Comparison of ENCODE assay signal across 8 cellular contexts in the genomic region with DNA sequence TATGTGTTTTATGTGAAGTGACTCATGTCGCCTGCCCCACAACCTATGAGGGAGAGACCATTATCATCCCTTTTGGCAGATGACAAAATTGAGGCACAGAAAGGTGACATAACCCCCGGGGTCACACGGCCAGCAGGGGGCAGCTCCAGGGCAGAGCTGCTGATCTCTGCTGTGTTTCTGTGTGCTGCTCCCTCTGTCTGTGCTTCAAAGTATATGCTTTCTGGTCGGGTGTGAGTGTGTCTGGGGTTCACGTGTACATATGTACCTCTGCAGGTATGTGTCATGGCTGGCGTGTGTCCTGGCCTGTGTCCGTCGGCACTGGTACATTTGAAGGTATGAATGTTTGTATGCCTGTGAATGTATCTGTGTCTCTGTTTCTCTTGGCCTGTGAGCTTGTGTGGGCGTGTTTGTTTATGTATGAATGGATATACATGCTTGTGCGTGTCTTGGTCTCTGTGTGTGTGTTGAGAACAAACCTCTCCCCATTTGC. TPM values are rescaled to one million over a fixed set of nuclear protein-coding genes. Genes with fewer than 3 reads are reported as not detected.
DNase-seq lines count a peak whose midpoint lies in the region; ATAC-seq and TF ChIP-seq lines count a peak whose summit lies in the region.

No MANE protein-coding gene starts in this region.

- peak overlapping the region; percentile 10 for H3K27ac Mint-ChIP-seq in activated CD4-positive, alpha-beta T cell treated with anti-CD3 and anti-CD28 coated beads, Interleukin-2, amount 10 ng/mL, durations not matched to agents 7 days and 5 days
- H3K27ac Mint-ChIP-seq in natural killer cell treated with Interleukin-12 subunit alpha and Interleukin-12 subunit beta and Interleukin-15 and Interleukin-18, amount 100 ng/mL, for 72 hours: no peak overlapping the region

- peak in 1 of 2 donors; percentile 51 for DNase-seq in cardiac muscle cell (ENCODE audit: low read depth in 1 of 2, low spot score in 1 of 2)
- DNase-seq in Right ventricle myocardium inferior (ENCODE audit: missing footprints): no peak
- peak; percentile 30 for DNase-seq in NCI-H1694 (lab: John Stamatoyannopoulos, UW)
- peak; percentile 86 for DNase-seq in activated CD4-positive, alpha-beta T cell treated with anti-CD3 and anti-CD28 coated beads, Interleukin-2, amount 10 ng/mL, durations not matched to agents 7 days and 5 days
- DNase-seq in effector CD4-positive, alpha-beta T cell: peak; percentile 74
- peak; percentile 73 for DNase-seq in natural killer cell treated with Interleukin-12 subunit alpha and Interleukin-12 subunit beta and Interleukin-15 and Interleukin-18, amount 100 ng/mL, for 72 hours (ENCODE audit: low spot score)
- DNase-seq in thyroid gland: no peak
- no peak for DNase-seq in NCI-H2107 (lab: John Stamatoyannopoulos, UW)

- H3K4me1 ChIP-seq in cardiac muscle cell (ENCODE audit: low read depth): peaks cover 17% of the 10 kb centered on the region
- peaks cover 8 to 13% of the 10 kb centered on the region in 2 donors for H3K4me1 ChIP-seq in thyroid gland

- intact Hi-C loops in Right ventricle myocardium inferior (cut with DNase I): loop anchor here (5.0 kb wide), 1 partner anchor 168 kb away; no protein-coding TSS in a partner anchor
- intact Hi-C loops in thyroid gland (cut with DNase I): no loop called here

- H3K27me3 ChIP-seq in cardiac muscle cell (no peaks in the 10 kb centered on the region), thyroid gland (no peaks in the 10 kb centered on the region)

- 51 to 65% methylated on average over 10 of the region's 10 CpGs for WGBS in thyroid gland, 2 donors

- no peaks in the 10 kb centered on the region for H3K9me3 Mint-ChIP-seq in activated CD4-positive, alpha-beta T cell treated with anti-CD3 and anti-CD28 coated beads, Interleukin-2, amount 10 ng/mL, durations not matched to agents 7 days and 5 days
- no peaks in the 10 kb centered on the region for H3K9me3 Mint-ChIP-seq in natural killer cell treated with Interleukin-12 subunit alpha and Interleukin-12 subunit beta and Interleukin-15 and Interleukin-18, amount 100 ng/mL, for 72 hours

- H3K9me3 ChIP-seq in cardiac muscle cell (ENCODE audit: low read depth) (no peaks in the 10 kb centered on the region), thyroid gland (no peaks in the 10 kb centered on the region)

- H3K36me3 ChIP-seq in cardiac muscle cell (no peaks in the 10 kb centered on the region), thyroid gland (no peaks in the 10 kb centered on the region)

- no peaks in the 10 kb centered on the region for H3K27me3 Mint-ChIP-seq in activated CD4-positive, alpha-beta T cell treated with anti-CD3 and anti-CD28 coated beads, Interleukin-2, amount 10 ng/mL, durations not matched to agents 7 days and 5 days
- H3K27me3 Mint-ChIP-seq in natural killer cell treated with Interleukin-12 subunit alpha and Interleukin-12 subunit beta and Interleukin-15 and Interleukin-18, amount 100 ng/mL, for 72 hours: no peaks in the 10 kb centered on the region

- CTCF ChIA-PET in activated CD4-positive, alpha-beta T cell treated with anti-CD3 and anti-CD28 coated beads, Interleukin-2, amount 10 ng/mL, durations not matched to agents 7 days and 5 days (lab: Charles Lee): interaction anchor here (0.6 to 2.7 kb wide), 18 partner anchors 10 to 1049 kb away, joined by 3 to 13 read pairs (median 3); no protein-coding TSS in a partner anchor

- H3K4me3 ChIP-seq in cardiac muscle cell (no peak overlapping the region), thyroid gland (replicated peaks in 1 of 3) (no peak overlapping the region)

- TF ChIP-seq CTCF in cardiac muscle cell (IDR thresholded peaks at IDR 0.05; ENCODE audit: low read depth, low read length) (peak; percentile 75), thyroid gland (IDR thresholded peaks at IDR 0.05) (peak in 4 of 6 experiments; percentile 11 to 30 (median 22))

- no peak for TF ChIP-seq POLR2A in thyroid gland (IDR thresholded peaks at IDR 0.05)

- no peak overlapping the region for H3K4me3 Mint-ChIP-seq in activated CD4-positive, alpha-beta T cell treated with anti-CD3 and anti-CD28 coated beads, Interleukin-2, amount 10 ng/mL, durations not matched to agents 7 days and 5 days
- no peak overlapping the region for H3K4me3 Mint-ChIP-seq in natural killer cell treated with Interleukin-12 subunit alpha and Interleukin-12 subunit beta and Interleukin-15 and Interleukin-18, amount 100 ng/mL, for 72 hours

- H3K36me3 Mint-ChIP-seq in activated CD4-positive, alpha-beta T cell treated with anti-CD3 and anti-CD28 coated beads, Interleukin-2, amount 10 ng/mL, durations not matched to agents 7 days and 5 days (ENCODE audit: low read depth): peaks cover 10% of the 10 kb centered on the region
- no peaks in the 10 kb centered on the region for H3K36me3 Mint-ChIP-seq in natural killer cell treated with Interleukin-12 subunit alpha and Interleukin-12 subunit beta and Interleukin-15 and Interleukin-18, amount 100 ng/mL, for 72 hours

- H3K4me1 Mint-ChIP-seq in activated CD4-positive, alpha-beta T cell treated with anti-CD3 and anti-CD28 coated beads, Interleukin-2, amount 10 ng/mL, durations not matched to agents 7 days and 5 days: peaks cover 45% of the 10 kb centered on the region
- peaks cover 36 to 38% of the 10 kb centered on the region in 2 donors for H3K4me1 Mint-ChIP-seq in natural killer cell treated with Interleukin-12 subunit alpha and Interleukin-12 subunit beta and Interleukin-15 and Interleukin-18, amount 100 ng/mL, for 72 hours (ENCODE audit: low read depth in 2 of 2)

- H3K27ac ChIP-seq in cardiac muscle cell (no peak overlapping the region), thyroid gland (no peak overlapping the region)

- POLR2A ChIA-PET in activated CD4-positive, alpha-beta T cell treated with anti-CD3 and anti-CD28 coated beads, Interleukin-2, amount 10 ng/mL, durations not matched to agents 7 days and 5 days (lab: Charles Lee): no interaction called here

- no peak for ATAC-seq in Right ventricle myocardium inferior
- ATAC-seq in natural killer cell treated with Interleukin-12 subunit alpha and Interleukin-12 subunit beta and Interleukin-15 and Interleukin-18, amount 100 ng/mL, for 72 hours: no peak

RNA-seq across cellular contexts. Expression of a gene that starts 7.1 kb away (rescaled TPM):
- 20.4 and 24.4 TPM in 2 replicates for total RNA-seq in cardiac muscle cell
- polyA plus RNA-seq in cardiac muscle cell: 16.6 and 20.2 TPM in 2 replicates
- total RNA-seq in Right ventricle myocardium inferior: 67.7 TPM
- 10 to 100 TPM; 27.7 to 29.5 TPM for total RNA-seq in activated CD4-positive, alpha-beta T cell treated with anti-CD3 and anti-CD28 coated beads, Interleukin-2, amount 10 ng/mL, durations not matched to agents 7 days and 5 days
- total RNA-seq in natural killer cell treated with Interleukin-12 subunit alpha and Interleukin-12 subunit beta and Interleukin-15 and Interleukin-18, amount 100 ng/mL, for 72 hours: 10 to 100 TPM; 25.1 to 31.5 TPM
- 10 to 100 TPM in 1 of 4 donors, 1 to 10 TPM in 3; 4.0 to 10.0 (median 7.4) TPM for total RNA-seq in thyroid gland

RNA-seq across cellular contexts. Expression of a gene that starts 22.6 kb away (rescaled TPM):
- total RNA-seq in cardiac muscle cell: 0.25 TPM in 1 of 2 replicates, not detected in the other
- polyA plus RNA-seq in cardiac muscle cell: 0.59 and 1.1 TPM in 2 replicates
- total RNA-seq in Right ventricle myocardium inferior: not detected
- total RNA-seq in activated CD4-positive, alpha-beta T cell treated with anti-CD3 and anti-CD28 coated beads, Interleukin-2, amount 10 ng/mL, durations not matched to agents 7 days and 5 days: not detected
- total RNA-seq in natural killer cell treated with Interleukin-12 subunit alpha and Interleukin-12 subunit beta and Interleukin-15 and Interleukin-18, amount 100 ng/mL, for 72 hours: not detected
- total RNA-seq in thyroid gland: not detected

RNA-seq across cellular contexts. Expression of a gene that starts 30.0 kb away (rescaled TPM):
- 0.95 and 8.2 TPM in 2 replicates for total RNA-seq in cardiac muscle cell
- 7.1 and 12.1 TPM in 2 replicates for polyA plus RNA-seq in cardiac muscle cell
- 0.87 TPM for total RNA-seq in Right ventricle myocardium inferior
- total RNA-seq in activated CD4-positive, alpha-beta T cell treated with anti-CD3 and anti-CD28 coated beads, Interleukin-2, amount 10 ng/mL, durations not matched to agents 7 days and 5 days: not detected
- total RNA-seq in natural killer cell treated with Interleukin-12 subunit alpha and Interleukin-12 subunit beta and Interleukin-15 and Interleukin-18, amount 100 ng/mL, for 72 hours: not detected
- 1 to 10 TPM in 1 of 4 donors, not detected in 3; 1.0 TPM for total RNA-seq in thyroid gland

Comparison
In these comparisons a context has a peak if more than half of its experiments do, and no peak if none do; other contexts are left out.
1. DNase-seq: peak in NCI-H1694 (single experiment), activated CD4-positive, alpha-beta T cell treated with anti-CD3 and anti-CD28 coated beads, Interleukin-2, amount 10 ng/mL, durations not matched to agents 7 days and 5 days (single experiment), effector CD4-positive, alpha-beta T cell (single experiment) and natural killer cell treated with Interleukin-12 subunit alpha and Interleukin-12 subunit beta and Interleukin-15 and Interleukin-18, amount 100 ng/mL, for 72 hours (single experiment); none in Right ventricle myocardium inferior (single experiment), thyroid gland (0 of 2) and NCI-H2107 (single experiment).